12 cellular contexts compared by ENCODE assay signal in the genomic region with DNA sequence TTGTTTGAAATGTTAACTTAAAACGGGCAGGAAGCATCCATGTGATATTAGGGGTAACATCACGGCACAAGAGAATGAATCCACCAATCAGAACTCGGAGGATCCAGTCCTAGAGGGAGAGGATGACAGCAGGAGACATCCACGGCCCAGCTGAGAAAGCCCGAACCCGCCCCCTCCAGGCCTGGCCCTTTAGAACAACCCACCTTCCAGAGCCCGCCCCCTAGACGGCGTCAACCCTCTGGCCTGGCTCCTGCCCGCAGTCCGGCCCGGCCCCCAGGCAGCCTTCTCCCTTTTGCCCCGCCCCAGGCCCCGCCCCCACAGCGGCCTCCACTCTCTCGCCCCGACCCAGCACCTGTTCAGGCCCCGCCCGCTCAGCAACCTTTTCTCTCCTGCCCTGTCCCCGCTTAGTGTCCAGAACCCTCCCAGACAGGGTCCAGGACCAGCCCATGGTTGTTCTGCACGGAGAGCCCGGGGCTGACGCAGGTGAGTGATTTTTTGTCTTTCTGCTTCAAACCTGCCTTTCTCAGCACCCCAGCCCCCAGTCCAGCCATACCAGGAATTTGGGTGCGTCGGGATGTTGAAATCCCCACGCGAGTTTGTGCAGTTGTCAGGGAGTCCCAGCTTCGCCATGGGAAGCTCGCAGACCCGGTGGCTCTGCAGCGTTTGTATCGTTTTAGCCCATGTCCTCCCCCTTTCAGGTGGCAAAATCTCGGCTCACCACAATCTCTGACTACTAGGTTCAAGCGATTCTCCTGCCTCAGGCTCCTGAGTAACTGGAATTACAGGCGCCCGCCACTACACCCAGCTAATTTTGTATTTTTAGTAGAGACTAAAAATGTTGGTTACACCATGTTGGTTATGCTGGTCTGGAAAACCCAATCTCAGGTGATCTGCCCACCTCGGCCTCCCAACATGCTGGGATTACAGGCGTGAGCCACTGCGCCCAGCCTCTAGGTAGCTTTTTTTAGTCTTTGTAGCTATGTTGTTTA. TPM values are rescaled to one million over a fixed set of nuclear protein-coding genes. Genes with fewer than 3 reads are reported as not detected.
DNase-seq lines count a peak whose midpoint lies in the region; ATAC-seq and TF ChIP-seq lines count a peak whose summit lies in the region.
"Had no signal": no experiment of that assay in that cellular context is flagged by ENCODE, and none has a peak within 500 bp of the region (broad histone marks: within the 10 kb centered on the region; RNA-seq: fewer than 3 reads in every experiment).

No MANE protein-coding gene starts in this region.

- no peak overlapping the region for H3K4me3 ChIP-seq in left lung

- peak overlapping the region; percentile 27 for H3K27ac Mint-ChIP-seq in endothelial cell (ENCODE audit: unreplicated experiment)
- no peak overlapping the region for H3K27ac Mint-ChIP-seq in T-helper 2 cell treated with Interferon-gamma antibody and Interleukin-4, amounts not matched to agents 5 μg/mL and 100 μg/mL, for 36 hours
- H3K27ac Mint-ChIP-seq: activated CD8-positive, alpha-beta T cell treated with anti-CD3 and anti-CD28 coated beads for 36 hours had no signal

- no peak overlapping the region for H3K27ac ChIP-seq in left lung
- H3K27ac ChIP-seq: foreskin keratinocyte, RWPE1 had no signal

- peak overlapping the region; percentile 79 for H3K4me3 Mint-ChIP-seq in endothelial cell (ENCODE audit: unreplicated experiment)
- no peak overlapping the region for H3K4me3 Mint-ChIP-seq in T-helper 2 cell treated with Interferon-gamma antibody and Interleukin-4, amounts not matched to agents 5 μg/mL and 100 μg/mL, for 36 hours
- H3K4me3 Mint-ChIP-seq: activated CD8-positive, alpha-beta T cell treated with anti-CD3 and anti-CD28 coated beads for 36 hours had no signal

- no peaks in the 10 kb centered on the region for H3K27me3 ChIP-seq in left lung
- H3K27me3 ChIP-seq: foreskin keratinocyte had no signal

- peaks cover 1 to 23% of the 10 kb centered on the region in 2 donors for H3K36me3 ChIP-seq in left lung

- peak; percentile 17 for ATAC-seq in left lung
- ATAC-seq: activated CD8-positive, alpha-beta T cell treated with anti-CD3 and anti-CD28 coated beads for 36 hours; foreskin keratinocyte had no signal

- peaks cover 39% of the 10 kb centered on the region for H3K36me3 Mint-ChIP-seq in endothelial cell (ENCODE audit: low read depth, unreplicated experiment)
- peaks cover 32% of the 10 kb centered on the region for H3K36me3 Mint-ChIP-seq in T-helper 2 cell treated with Interferon-gamma antibody and Interleukin-4, amounts not matched to agents 5 μg/mL and 100 μg/mL, for 36 hours (ENCODE audit: low read depth)

- peak; percentile 4 for DNase-seq in stimulated activated CD4-positive, alpha-beta T cell treated with anti-CD3 and anti-CD28 coated beads, Interleukin-15, amount 100 ng/mL, for 24 hours
- no peak for DNase-seq in stimulated activated CD4-positive, alpha-beta T cell treated with anti-CD3 and anti-CD28 coated beads, Interleukin-1b, Interleukin-23, amount 100 ng/mL, for 48 hours
- peak; percentile 73 for DNase-seq in endothelial cell (ENCODE audit: low spot score)
- DNase-seq in left lung, result peak in 1 of 2 donors; percentile 80
- no peak for DNase-seq in HK-2 (ENCODE audit: unreplicated experiment)
- DNase-seq in NAMALWA (ENCODE audit: low spot score), result no peak
- DNase-seq in activated CD4-positive, alpha-beta T cell treated with anti-CD3 and anti-CD28 coated beads for 1 hour, result no peak
- no peak for DNase-seq in T-helper 2 cell treated with Interferon-gamma antibody and Interleukin-4, amounts not matched to agents 5 μg/mL and 100 μg/mL, for 36 hours (ENCODE audit: low spot score)
- DNase-seq: activated CD8-positive, alpha-beta T cell treated with anti-CD3 and anti-CD28 coated beads for 36 hours; foreskin keratinocyte; occipital lobe had no signal

- intact Hi-C loops in left lung (cut with DNase I), result no loop called here

- H3K27me3 Mint-ChIP-seq in endothelial cell (ENCODE audit: unreplicated experiment), result peaks cover 3% of the 10 kb centered on the region
- no peaks in the 10 kb centered on the region for H3K27me3 Mint-ChIP-seq in T-helper 2 cell treated with Interferon-gamma antibody and Interleukin-4, amounts not matched to agents 5 μg/mL and 100 μg/mL, for 36 hours (ENCODE audit: low read depth)
- H3K27me3 Mint-ChIP-seq: activated CD8-positive, alpha-beta T cell treated with anti-CD3 and anti-CD28 coated beads for 36 hours had no signal

- H3K9me3 ChIP-seq in left lung, result peaks cover 12 to 68% of the 10 kb centered on the region in 2 donors

- H3K4me1 ChIP-seq in left lung, result peaks cover 0 to 8% of the 10 kb centered on the region in 2 donors
- H3K4me1 ChIP-seq: foreskin keratinocyte had no signal

- H3K9me3 Mint-ChIP-seq in endothelial cell (ENCODE audit: unreplicated experiment), result peaks cover 21% of the 10 kb centered on the region
- peaks cover 47% of the 10 kb centered on the region for H3K9me3 Mint-ChIP-seq in T-helper 2 cell treated with Interferon-gamma antibody and Interleukin-4, amounts not matched to agents 5 μg/mL and 100 μg/mL, for 36 hours

- no peak for TF ChIP-seq CTCF in endothelial cell (IDR thresholded peaks at IDR 0.05; ENCODE audit: unreplicated experiment)
- TF ChIP-seq CTCF in left lung (IDR thresholded peaks at IDR 0.05), result no peak

- H3K4me1 Mint-ChIP-seq in endothelial cell (ENCODE audit: unreplicated experiment), result peaks cover 21% of the 10 kb centered on the region
- peaks cover 5% of the 10 kb centered on the region for H3K4me1 Mint-ChIP-seq in T-helper 2 cell treated with Interferon-gamma antibody and Interleukin-4, amounts not matched to agents 5 μg/mL and 100 μg/mL, for 36 hours (ENCODE audit: low read depth)

RNA-seq across cellular contexts. Expression of gene ZNF816, which starts 16.1 kb away (rescaled TPM):
- total RNA-seq in endothelial cell (ENCODE audit: unreplicated experiment) (16.5 TPM), left lung (10 to 100 TPM; 10.9 to 12.2 TPM)

RNA-seq across cellular contexts. Expression of gene ZNF888, which starts 23.4 kb away (rescaled TPM):
- total RNA-seq in endothelial cell (ENCODE audit: unreplicated experiment) (12.2 TPM), left lung (1 to 10 TPM; 5.7 to 8.0 TPM)

RNA-seq across cellular contexts. Expression of gene ZNF320, which starts 49.2 kb away (rescaled TPM):
- total RNA-seq in endothelial cell (ENCODE audit: unreplicated experiment) (34.7 TPM), left lung (10 to 100 TPM in 1 of 2 donors, 1 to 10 TPM in 1; 7.6 to 21.0 TPM)

Comparison
In these comparisons a context has a peak if more than half of its experiments do, and no peak if none do; other contexts are left out.
1. DNase-seq: peak in stimulated activated CD4-positive, alpha-beta T cell treated with anti-CD3 and anti-CD28 coated beads, Interleukin-15, amount 100 ng/mL, for 24 hours (single experiment) and endothelial cell (single experiment); none in stimulated activated CD4-positive, alpha-beta T cell treated with anti-CD3 and anti-CD28 coated beads, Interleukin-1b, Interleukin-23, amount 100 ng/mL, for 48 hours (single experiment), HK-2 (single experiment), NAMALWA (single experiment), activated CD4-positive, alpha-beta T cell treated with anti-CD3 and anti-CD28 coated beads for 1 hour (single experiment) and T-helper 2 cell treated with Interferon-gamma antibody and Interleukin-4, amounts not matched to agents 5 μg/mL and 100 μg/mL, for 36 hours (single experiment).